In genomic region chr12:9948606-9949286, GRCh38 we compare ENCODE assay signal across 9 cellular contexts.
DNase-seq lines count a peak whose midpoint lies in the region; ATAC-seq and TF ChIP-seq lines count a peak whose summit lies in the region.
"Had no signal": no experiment of that assay in that cellular context is flagged by ENCODE, and none has a peak within 500 bp of the region (broad histone marks: within the 10 kb centered on the region; RNA-seq: fewer than 3 reads in every experiment).

No MANE protein-coding gene starts in this region.

- H3K4me1 Mint-ChIP-seq in central memory CD8-positive, alpha-beta T cell, result peaks cover 42% of the 10 kb centered on the region

- peaks cover 2% of the 10 kb centered on the region for H3K36me3 Mint-ChIP-seq in central memory CD8-positive, alpha-beta T cell (ENCODE audit: insufficient read depth)

- no peak overlapping the region for H3K27ac Mint-ChIP-seq in central memory CD8-positive, alpha-beta T cell (ENCODE audit: low read depth)

- ATAC-seq in GM18505 (IDR thresholded peaks at IDR 0.05; ENCODE audit: unreplicated experiment) (peak; percentile 88), GM21423 (IDR thresholded peaks at IDR 0.05; ENCODE audit: unreplicated experiment) (peak; percentile 91), HG03439 (IDR thresholded peaks at IDR 0.05; ENCODE audit: unreplicated experiment) (peak; percentile 98)
- ATAC-seq in central memory CD8-positive, alpha-beta T cell (replicated peaks; ENCODE audit: extremely low read depth, poor library complexity, severe bottlenecking), result peak; percentile 69

- H3K4me3 Mint-ChIP-seq in central memory CD8-positive, alpha-beta T cell, result no peak overlapping the region

- no peak for DNase-seq in central memory CD8-positive, alpha-beta T cell (ENCODE audit: low spot score in 2 of 2)
- no peak for DNase-seq in activated CD8-positive, alpha-beta memory T cell treated with anti-CD3 and anti-CD28 coated beads, Interleukin-2, amount 50 U/mL, for 4 hours
- no peak for DNase-seq in NCI-H1417 treated with DMSO at 0.1 percent for 48 hours (lab: John Stamatoyannopoulos, UW)
- DNase-seq in stimulated activated CD4-positive, alpha-beta T cell treated with anti-CD3 and anti-CD28 coated beads, Interleukin-1b, Interleukin-23, amount 100 ng/mL, for 48 hours, result no peak
- no peak for DNase-seq in NCI-H69 (lab: John Stamatoyannopoulos, UW)
- DNase-seq: PC-9 had no signal

- H3K27me3 Mint-ChIP-seq in central memory CD8-positive, alpha-beta T cell, result no peaks in the 10 kb centered on the region

- H3K9me3 Mint-ChIP-seq in central memory CD8-positive, alpha-beta T cell, result no peaks in the 10 kb centered on the region

- TF ChIP-seq POLR2A in GM18505 (IDR thresholded peaks at IDR 0.05; ENCODE audit: borderline replicate concordance, extremely low read depth, insufficient read depth, insufficient read length), result no peak
